8 cellular contexts compared by ENCODE assay signal in genomic region chr14:67704484-67705089, GRCh38. TPM values are rescaled to one million over a fixed set of nuclear protein-coding genes. Genes with fewer than 3 reads are reported as not detected.
A peak's percentile ranks its signal among the peaks of the same experiment; 100 is the strongest.
DNase-seq lines count a peak whose midpoint lies in the region; ATAC-seq and TF ChIP-seq lines count a peak whose summit lies in the region.

No MANE protein-coding gene starts in this region.

- DNase-seq in DMS79 treated with DMSO at 0.1 percent for 48 hours (lab: John Stamatoyannopoulos, UW) (peak; percentile 97), NCI-H526 treated with DMSO at 0.1 percent for 48 hours (lab: John Stamatoyannopoulos, UW) (peak; percentile 39), cardiac muscle cell (ENCODE audit: low read depth in 1 of 2, low spot score in 1 of 2) (peak; percentile 56 to 74), prostate gland (ENCODE audit: low spot score) (peak; percentile 46)
- DNase-seq in activated T-helper 2 cell treated with anti-CD3 and anti-CD28 coated beads, Interferon-gamma antibody, Interleukin-2, Interleukin-4, amounts not matched to agents 10 μg/mL and 5 μg/mL and 100 μg/mL, durations not matched to agents 14 hours and 24 hours and 36 hours (ENCODE audit: low spot score), result peak; percentile 18
- DNase-seq in activated effector memory CD4-positive, alpha-beta T cell treated with Interleukin-2 at 50 U/mL for 16 hours, result no peak

- no peak for TF ChIP-seq POLR2A in prostate gland (IDR thresholded peaks at IDR 0.05)

- ATAC-seq in HG03460 (IDR thresholded peaks at IDR 0.05; ENCODE audit: unreplicated experiment) (peak; percentile 54), HG03108 (IDR thresholded peaks at IDR 0.05; ENCODE audit: unreplicated experiment) (no peak)

- no peak overlapping the region for H3K27ac Mint-ChIP-seq in activated T-helper 2 cell treated with anti-CD3 and anti-CD28 coated beads, Interferon-gamma antibody, Interleukin-2, Interleukin-4, amounts not matched to agents 10 μg/mL and 5 μg/mL and 100 μg/mL, durations not matched to agents 14 hours and 24 hours and 36 hours

- H3K27me3 ChIP-seq in cardiac muscle cell (no peaks in the 10 kb centered on the region), prostate gland (replicated peaks; ENCODE audit: insufficient read depth) (no peaks in the 10 kb centered on the region)

- H3K36me3 ChIP-seq in cardiac muscle cell (no peaks in the 10 kb centered on the region), prostate gland (no peaks in the 10 kb centered on the region)

- no peak overlapping the region for H3K27ac ChIP-seq in cardiac muscle cell
- H3K27ac ChIP-seq in prostate gland, result peak overlapping the region; percentile 20 to 49

- peak; percentile 77 for TF ChIP-seq CTCF in cardiac muscle cell (IDR thresholded peaks at IDR 0.05; ENCODE audit: low read depth, low read length)
- TF ChIP-seq CTCF in prostate gland (IDR thresholded peaks at IDR 0.05), result peak; percentile 17 to 81 (median 62)

- intact Hi-C loops in activated T-helper 2 cell treated with anti-CD3 and anti-CD28 coated beads, Interferon-gamma antibody, Interleukin-2, Interleukin-4, amounts not matched to agents 10 μg/mL and 5 μg/mL and 100 μg/mL, durations not matched to agents 14 hours and 24 hours and 36 hours (cut with micrococcal nuclease), result loop anchor here (1.0 to 5.0 kb wide), 4 partner anchors 38 to 277 kb away; partner anchors contain the start of gene ARG2
- intact Hi-C loops in prostate gland (cut with DNase I), result loop anchor here (10.0 kb wide), 1 partner anchor 120 kb away; no protein-coding TSS in a partner anchor

- peaks cover 8% of the 10 kb centered on the region for H3K9me3 Mint-ChIP-seq in activated T-helper 2 cell treated with anti-CD3 and anti-CD28 coated beads, Interferon-gamma antibody, Interleukin-2, Interleukin-4, amounts not matched to agents 10 μg/mL and 5 μg/mL and 100 μg/mL, durations not matched to agents 14 hours and 24 hours and 36 hours

- peaks cover 9% of the 10 kb centered on the region for H3K27me3 Mint-ChIP-seq in activated T-helper 2 cell treated with anti-CD3 and anti-CD28 coated beads, Interferon-gamma antibody, Interleukin-2, Interleukin-4, amounts not matched to agents 10 μg/mL and 5 μg/mL and 100 μg/mL, durations not matched to agents 14 hours and 24 hours and 36 hours (ENCODE audit: low read depth)

- H3K4me1 ChIP-seq in cardiac muscle cell (ENCODE audit: low read depth) (no peaks in the 10 kb centered on the region), prostate gland (replicated peaks) (no peaks in the 10 kb centered on the region)

- H3K4me3 Mint-ChIP-seq in activated T-helper 2 cell treated with anti-CD3 and anti-CD28 coated beads, Interferon-gamma antibody, Interleukin-2, Interleukin-4, amounts not matched to agents 10 μg/mL and 5 μg/mL and 100 μg/mL, durations not matched to agents 14 hours and 24 hours and 36 hours (ENCODE audit: low read depth), result no peak overlapping the region

- H3K36me3 Mint-ChIP-seq in activated T-helper 2 cell treated with anti-CD3 and anti-CD28 coated beads, Interferon-gamma antibody, Interleukin-2, Interleukin-4, amounts not matched to agents 10 μg/mL and 5 μg/mL and 100 μg/mL, durations not matched to agents 14 hours and 24 hours and 36 hours (ENCODE audit: low read depth), result no peaks in the 10 kb centered on the region

- 0% methylated on average over 3 of the region's 3 CpGs for whole genome bisulfite sequencing in prostate gland

- no peaks in the 10 kb centered on the region for H3K9me3 ChIP-seq in cardiac muscle cell (ENCODE audit: low read depth)
- H3K9me3 ChIP-seq in prostate gland, result no peaks in the 10 kb centered on the region

- peaks cover 2% of the 10 kb centered on the region for H3K4me1 Mint-ChIP-seq in activated T-helper 2 cell treated with anti-CD3 and anti-CD28 coated beads, Interferon-gamma antibody, Interleukin-2, Interleukin-4, amounts not matched to agents 10 μg/mL and 5 μg/mL and 100 μg/mL, durations not matched to agents 14 hours and 24 hours and 36 hours (ENCODE audit: low read depth)

- H3K4me3 ChIP-seq in cardiac muscle cell, result no peak overlapping the region
- H3K4me3 ChIP-seq in prostate gland, result no peak overlapping the region

RNA-seq across cellular contexts. Expression of gene RDH12, which starts 2.9 kb away (rescaled TPM):
- not detected in 2 replicates for total RNA-seq in activated T-helper 2 cell treated with anti-CD3 and anti-CD28 coated beads, Interferon-gamma antibody, Interleukin-2, Interleukin-4, amounts not matched to agents 10 μg/mL and 5 μg/mL and 100 μg/mL, durations not matched to agents 14 hours and 24 hours and 36 hours
- total RNA-seq in cardiac muscle cell (0.48 TPM in 1 of 2 replicates, not detected in the other), prostate gland (1 to 10 TPM in 1 of 2 donors, under 1 TPM in 1; 0.28 to 1.0 TPM)
- 1.7 TPM in 1 of 2 replicates, not detected in the other for polyA plus RNA-seq in cardiac muscle cell

RNA-seq across cellular contexts. Expression of gene RDH11, which starts 9.0 kb away (rescaled TPM):
- total RNA-seq in activated T-helper 2 cell treated with anti-CD3 and anti-CD28 coated beads, Interferon-gamma antibody, Interleukin-2, Interleukin-4, amounts not matched to agents 10 μg/mL and 5 μg/mL and 100 μg/mL, durations not matched to agents 14 hours and 24 hours and 36 hours, result 78.4 and 82.9 TPM in 2 replicates
- total RNA-seq in cardiac muscle cell (41.7 and 61.2 TPM in 2 replicates), prostate gland (1,000 to 10,000 TPM in 1 of 2 donors, 100 to 1,000 TPM in 1; 134 to 2,107 TPM)
- 70.5 and 92.2 TPM in 2 replicates for polyA plus RNA-seq in cardiac muscle cell

RNA-seq across cellular contexts. Expression of gene VTI1B, which starts 30.2 kb away (rescaled TPM):
- 73.7 and 75.4 TPM in 2 replicates for total RNA-seq in activated T-helper 2 cell treated with anti-CD3 and anti-CD28 coated beads, Interferon-gamma antibody, Interleukin-2, Interleukin-4, amounts not matched to agents 10 μg/mL and 5 μg/mL and 100 μg/mL, durations not matched to agents 14 hours and 24 hours and 36 hours
- 64.6 and 77.8 TPM in 2 replicates for total RNA-seq in cardiac muscle cell
- polyA plus RNA-seq in cardiac muscle cell, result 124 and 136 TPM in 2 replicates
- 10 to 100 TPM; 52.0 to 52.6 TPM for total RNA-seq in prostate gland
